ENCODE assay signal across 12 cellular contexts in genomic region chr1:59707216-59707615, GRCh38.
DNase-seq lines count a peak whose midpoint lies in the region; ATAC-seq and TF ChIP-seq lines count a peak whose summit lies in the region.
"Had no signal": no experiment of that assay in that cellular context is flagged by ENCODE, and none has a peak within 500 bp of the region (broad histone marks: within the 10 kb centered on the region; RNA-seq: fewer than 3 reads in every experiment).

No MANE protein-coding gene starts in this region.

- H3K4me3 ChIP-seq in gastroesophageal sphincter (no peak overlapping the region), prostate gland (no peak overlapping the region)
- H3K4me3 ChIP-seq in CD8-positive, alpha-beta memory T cell (ENCODE audit: low read length), result no peak overlapping the region

- no peaks in the 10 kb centered on the region for H3K4me1 Mint-ChIP-seq in CD8-positive, alpha-beta memory T cell
- H3K4me1 Mint-ChIP-seq: central memory CD8-positive, alpha-beta T cell; H9 had no signal

- intact Hi-C loops in prostate gland (cut with DNase I), result loop anchor here (5.0 kb wide), 1 partner anchor 50 kb away; no protein-coding TSS in a partner anchor

- peak overlapping the region in 3 of 4 donors; percentile 68 to 74 (median 69) for H3K27ac ChIP-seq in gastroesophageal sphincter
- H3K27ac ChIP-seq in prostate gland, result peak overlapping the region; percentile 22 to 44
- no peak overlapping the region for H3K27ac ChIP-seq in CD8-positive, alpha-beta memory T cell (ENCODE audit: low read depth, low read length)

- H3K9me3 ChIP-seq in gastroesophageal sphincter (no peaks in the 10 kb centered on the region), prostate gland (no peaks in the 10 kb centered on the region)
- no peaks in the 10 kb centered on the region for H3K9me3 ChIP-seq in CD8-positive, alpha-beta memory T cell (ENCODE audit: low read length)

- ATAC-seq in gastroesophageal sphincter (peak; percentile 80), GM21526 (IDR thresholded peaks at IDR 0.05; ENCODE audit: low FRiP score, unreplicated experiment) (no peak)

- peaks cover 0 to 2% (median 0%) of the 10 kb centered on the region in 5 donors for H3K9me3 Mint-ChIP-seq in CD8-positive, alpha-beta memory T cell
- H3K9me3 Mint-ChIP-seq: central memory CD8-positive, alpha-beta T cell had no signal

- no peak for TF ChIP-seq CTCF in gastroesophageal sphincter (IDR thresholded peaks at IDR 0.05)
- no peak for TF ChIP-seq CTCF in prostate gland (IDR thresholded peaks at IDR 0.05)

- peaks cover 0 to 21% (median 5%) of the 10 kb centered on the region in 3 donors for H3K36me3 Mint-ChIP-seq in CD8-positive, alpha-beta memory T cell

- H3K4me3 Mint-ChIP-seq in CD8-positive, alpha-beta memory T cell, result no peak overlapping the region
- H3K4me3 Mint-ChIP-seq: central memory CD8-positive, alpha-beta T cell; H9 had no signal

- H3K36me3 ChIP-seq in gastroesophageal sphincter (no peaks in the 10 kb centered on the region), prostate gland (no peaks in the 10 kb centered on the region)
- H3K36me3 ChIP-seq in CD8-positive, alpha-beta memory T cell (ENCODE audit: insufficient read depth, low read length), result no peaks in the 10 kb centered on the region

- POLR2A ChIA-PET in CD8-positive, alpha-beta memory T cell (lab: Charles Lee), result no interaction called here

- 29 to 35% methylated on average over 2 to 5 of the region's 5 CpGs for WGBS in gastroesophageal sphincter (ENCODE audit: low coverage in 1 of 2), 2 donors
- 73% methylated on average over 5 of the region's 5 CpGs for WGBS in prostate gland

- H3K27me3 ChIP-seq in gastroesophageal sphincter, result no peaks in the 10 kb centered on the region
- H3K27me3 ChIP-seq in prostate gland (replicated peaks; ENCODE audit: insufficient read depth), result no peaks in the 10 kb centered on the region
- no peaks in the 10 kb centered on the region for H3K27me3 ChIP-seq in CD8-positive, alpha-beta memory T cell (ENCODE audit: insufficient read depth, low read length, poor library complexity, severe bottlenecking)

- peaks cover 0 to 2% of the 10 kb centered on the region in 2 donors for H3K27me3 Mint-ChIP-seq in CD8-positive, alpha-beta memory T cell
- H3K27me3 Mint-ChIP-seq: central memory CD8-positive, alpha-beta T cell had no signal

- TF ChIP-seq POLR2A in gastroesophageal sphincter (IDR thresholded peaks at IDR 0.05) (no peak), prostate gland (IDR thresholded peaks at IDR 0.05) (no peak)

- peak; percentile 85 for DNase-seq in COLO829 (ENCODE audit: low spot score)
- peak; percentile 61 for DNase-seq in T1000 (lab: John Stamatoyannopoulos, UW)
- DNase-seq in prostate gland (ENCODE audit: low spot score), result no peak
- no peak for DNase-seq in CD8-positive, alpha-beta memory T cell
- no peak for DNase-seq in DMS153 treated with DMSO at 0.1 percent for 48 hours (lab: John Stamatoyannopoulos, UW; ENCODE audit: unreplicated experiment)
- DNase-seq in ecto neural progenitor cell (ENCODE audit: low spot score), result no peak
- DNase-seq: H9; NCI-H1436 treated with DMSO at 0.1 percent for 48 hours; stimulated activated CD4-positive, alpha-beta T cell treated with anti-CD3 and anti-CD28 coated beads, Interleukin-15, amount 100 ng/mL, for 24 hours had no signal

- no peak for TF ChIP-seq EP300 in gastroesophageal sphincter (IDR thresholded peaks at IDR 0.05)

- peaks cover 28 to 57% (median 35%) of the 10 kb centered on the region in 3 donors for H3K4me1 ChIP-seq in gastroesophageal sphincter
- no peaks in the 10 kb centered on the region for H3K4me1 ChIP-seq in prostate gland (replicated peaks)
- H3K4me1 ChIP-seq in CD8-positive, alpha-beta memory T cell (ENCODE audit: insufficient read depth, low read length), result no peaks in the 10 kb centered on the region

- H3K27ac Mint-ChIP-seq in CD8-positive, alpha-beta memory T cell, result no peak overlapping the region
- H3K27ac Mint-ChIP-seq: H9 had no signal

- CTCF ChIA-PET in CD8-positive, alpha-beta memory T cell (lab: Charles Lee), result no interaction called here

Comparison
In these comparisons a context has a peak if more than half of its experiments do, and no peak if none do; other contexts are left out.
1. DNase-seq: peak in COLO829 (single experiment) and T1000 (single experiment); none in prostate gland (single experiment), CD8-positive, alpha-beta memory T cell (0 of 5), DMS153 treated with DMSO at 0.1 percent for 48 hours (single experiment) and ecto neural progenitor cell (single experiment).